ENCODE assay signal across 3 cellular contexts in the genomic region with DNA sequence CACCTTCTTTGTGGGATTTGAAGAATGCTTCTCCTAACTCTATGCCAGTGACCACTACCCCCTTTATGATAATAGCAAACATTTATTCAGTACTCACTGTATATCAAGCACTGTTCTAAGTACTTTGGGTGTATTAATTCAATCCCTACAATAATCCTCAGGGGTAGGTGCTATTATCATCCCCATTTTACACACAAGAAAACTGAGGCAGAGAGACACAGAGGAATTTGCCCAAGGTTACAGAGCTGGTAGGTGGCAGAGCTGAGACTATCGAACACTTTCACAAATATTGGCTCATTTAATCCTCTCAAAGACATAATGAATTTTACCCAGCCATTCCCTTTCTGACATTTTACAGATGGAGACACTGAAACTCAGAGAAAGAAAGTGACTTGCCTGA.
TF ChIP-seq lines count a peak whose summit lies in the region.

No MANE protein-coding gene starts in this region.

TF ChIP-seq in HepG2, 621 proteins besides CTCF, POLR2A, EP300 and RAD21:
- TF ChIP-seq SOX5 (CRISPR knock-in tag; IDR thresholded peaks at IDR 0.05; ENCODE audit: borderline replicate concordance) (no peak), ZNF629 (CRISPR knock-in tag; conservative IDR thresholded peaks at IDR 0.05) (peak; percentile 65)

TF ChIP-seq in GM23338, 12 proteins besides CTCF, POLR2A, EP300 and RAD21 (continues in another document):
- TF ChIP-seq NANOG (IDR thresholded peaks at IDR 0.05; ENCODE audit: borderline replicate concordance) (no peak), EZH2 (IDR thresholded peaks at IDR 0.05; ENCODE audit: low read depth, unreplicated experiment) (no peak), JUNB (IDR thresholded peaks at IDR 0.05; ENCODE audit: unreplicated experiment) (no peak), EZH2phosphoT487 (IDR thresholded peaks at IDR 0.05; ENCODE audit: unreplicated experiment) (no peak), ZNF331 (CRISPR knock-in tag; IDR thresholded peaks at IDR 0.05; ENCODE audit: low read depth) (no peak), ZNF114 (CRISPR knock-in tag; IDR thresholded peaks at IDR 0.05) (no peak), STAT1 (IDR thresholded peaks at IDR 0.05; ENCODE audit: unreplicated experiment) (no peak), CREB1 (CRISPR knock-in tag; IDR thresholded peaks at IDR 0.05; ENCODE audit: low read depth) (no peak)
- TF ChIP-seq, protein P1, sequence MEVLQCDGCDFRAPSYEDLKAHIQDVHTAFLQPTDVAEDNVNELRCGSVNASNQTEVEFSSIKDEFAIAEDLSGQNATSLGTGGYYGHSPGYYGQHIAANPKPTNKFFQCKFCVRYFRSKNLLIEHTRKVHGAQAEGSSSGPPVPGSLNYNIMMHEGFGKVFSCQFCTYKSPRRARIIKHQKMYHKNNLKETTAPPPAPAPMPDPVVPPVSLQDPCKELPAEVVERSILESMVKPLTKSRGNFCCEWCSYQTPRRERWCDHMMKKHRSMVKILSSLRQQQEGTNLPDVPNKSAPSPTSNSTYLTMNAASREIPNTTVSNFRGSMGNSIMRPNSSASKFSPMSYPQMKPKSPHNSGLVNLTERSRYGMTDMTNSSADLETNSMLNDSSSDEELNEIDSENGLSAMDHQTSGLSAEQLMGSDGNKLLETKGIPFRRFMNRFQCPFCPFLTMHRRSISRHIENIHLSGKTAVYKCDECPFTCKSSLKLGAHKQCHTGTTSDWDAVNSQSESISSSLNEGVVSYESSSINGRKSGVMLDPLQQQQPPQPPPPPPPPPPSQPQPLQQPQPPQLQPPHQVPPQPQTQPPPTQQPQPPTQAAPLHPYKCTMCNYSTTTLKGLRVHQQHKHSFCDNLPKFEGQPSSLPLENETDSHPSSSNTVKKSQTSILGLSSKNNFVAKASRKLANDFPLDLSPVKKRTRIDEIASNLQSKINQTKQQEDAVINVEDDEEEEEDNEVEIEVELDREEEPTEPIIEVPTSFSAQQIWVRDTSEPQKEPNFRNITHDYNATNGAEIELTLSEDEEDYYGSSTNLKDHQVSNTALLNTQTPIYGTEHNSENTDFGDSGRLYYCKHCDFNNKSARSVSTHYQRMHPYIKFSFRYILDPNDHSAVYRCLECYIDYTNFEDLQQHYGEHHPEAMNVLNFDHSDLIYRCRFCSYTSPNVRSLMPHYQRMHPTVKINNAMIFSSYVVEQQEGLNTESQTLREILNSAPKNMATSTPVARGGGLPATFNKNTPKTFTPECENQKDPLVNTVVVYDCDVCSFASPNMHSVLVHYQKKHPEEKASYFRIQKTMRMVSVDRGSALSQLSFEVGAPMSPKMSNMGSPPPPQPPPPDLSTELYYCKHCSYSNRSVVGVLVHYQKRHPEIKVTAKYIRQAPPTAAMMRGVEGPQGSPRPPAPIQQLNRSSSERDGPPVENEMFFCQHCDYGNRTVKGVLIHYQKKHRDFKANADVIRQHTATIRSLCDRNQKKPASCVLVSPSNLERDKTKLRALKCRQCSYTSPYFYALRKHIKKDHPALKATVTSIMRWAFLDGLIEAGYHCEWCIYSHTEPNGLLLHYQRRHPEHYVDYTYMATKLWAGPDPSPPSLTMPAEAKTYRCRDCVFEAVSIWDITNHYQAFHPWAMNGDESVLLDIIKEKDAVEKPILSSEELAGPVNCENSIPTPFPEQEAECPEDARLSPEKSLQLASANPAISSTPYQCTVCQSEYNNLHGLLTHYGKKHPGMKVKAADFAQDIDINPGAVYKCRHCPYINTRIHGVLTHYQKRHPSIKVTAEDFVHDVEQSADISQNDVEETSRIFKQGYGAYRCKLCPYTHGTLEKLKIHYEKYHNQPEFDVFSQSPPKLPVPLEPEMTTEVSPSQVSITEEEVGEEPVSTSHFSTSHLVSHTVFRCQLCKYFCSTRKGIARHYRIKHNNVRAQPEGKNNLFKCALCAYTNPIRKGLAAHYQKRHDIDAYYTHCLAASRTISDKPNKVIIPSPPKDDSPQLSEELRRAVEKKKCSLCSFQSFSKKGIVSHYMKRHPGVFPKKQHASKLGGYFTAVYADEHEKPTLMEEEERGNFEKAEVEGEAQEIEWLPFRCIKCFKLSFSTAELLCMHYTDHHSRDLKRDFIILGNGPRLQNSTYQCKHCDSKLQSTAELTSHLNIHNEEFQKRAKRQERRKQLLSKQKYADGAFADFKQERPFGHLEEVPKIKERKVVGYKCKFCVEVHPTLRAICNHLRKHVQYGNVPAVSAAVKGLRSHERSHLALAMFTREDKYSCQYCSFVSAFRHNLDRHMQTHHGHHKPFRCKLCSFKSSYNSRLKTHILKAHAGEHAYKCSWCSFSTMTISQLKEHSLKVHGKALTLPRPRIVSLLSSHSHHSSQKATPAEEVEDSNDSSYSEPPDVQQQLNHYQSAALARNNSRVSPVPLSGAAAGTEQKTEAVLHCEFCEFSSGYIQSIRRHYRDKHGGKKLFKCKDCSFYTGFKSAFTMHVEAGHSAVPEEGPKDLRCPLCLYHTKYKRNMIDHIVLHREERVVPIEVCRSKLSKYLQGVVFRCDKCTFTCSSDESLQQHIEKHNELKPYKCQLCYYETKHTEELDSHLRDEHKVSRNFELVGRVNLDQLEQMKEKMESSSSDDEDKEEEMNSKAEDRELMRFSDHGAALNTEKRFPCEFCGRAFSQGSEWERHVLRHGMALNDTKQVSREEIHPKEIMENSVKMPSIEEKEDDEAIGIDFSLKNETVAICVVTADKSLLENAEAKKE (CRISPR knock-in tag; IDR thresholded peaks at IDR 0.05), result no peak
- TF ChIP-seq, protein P2, sequence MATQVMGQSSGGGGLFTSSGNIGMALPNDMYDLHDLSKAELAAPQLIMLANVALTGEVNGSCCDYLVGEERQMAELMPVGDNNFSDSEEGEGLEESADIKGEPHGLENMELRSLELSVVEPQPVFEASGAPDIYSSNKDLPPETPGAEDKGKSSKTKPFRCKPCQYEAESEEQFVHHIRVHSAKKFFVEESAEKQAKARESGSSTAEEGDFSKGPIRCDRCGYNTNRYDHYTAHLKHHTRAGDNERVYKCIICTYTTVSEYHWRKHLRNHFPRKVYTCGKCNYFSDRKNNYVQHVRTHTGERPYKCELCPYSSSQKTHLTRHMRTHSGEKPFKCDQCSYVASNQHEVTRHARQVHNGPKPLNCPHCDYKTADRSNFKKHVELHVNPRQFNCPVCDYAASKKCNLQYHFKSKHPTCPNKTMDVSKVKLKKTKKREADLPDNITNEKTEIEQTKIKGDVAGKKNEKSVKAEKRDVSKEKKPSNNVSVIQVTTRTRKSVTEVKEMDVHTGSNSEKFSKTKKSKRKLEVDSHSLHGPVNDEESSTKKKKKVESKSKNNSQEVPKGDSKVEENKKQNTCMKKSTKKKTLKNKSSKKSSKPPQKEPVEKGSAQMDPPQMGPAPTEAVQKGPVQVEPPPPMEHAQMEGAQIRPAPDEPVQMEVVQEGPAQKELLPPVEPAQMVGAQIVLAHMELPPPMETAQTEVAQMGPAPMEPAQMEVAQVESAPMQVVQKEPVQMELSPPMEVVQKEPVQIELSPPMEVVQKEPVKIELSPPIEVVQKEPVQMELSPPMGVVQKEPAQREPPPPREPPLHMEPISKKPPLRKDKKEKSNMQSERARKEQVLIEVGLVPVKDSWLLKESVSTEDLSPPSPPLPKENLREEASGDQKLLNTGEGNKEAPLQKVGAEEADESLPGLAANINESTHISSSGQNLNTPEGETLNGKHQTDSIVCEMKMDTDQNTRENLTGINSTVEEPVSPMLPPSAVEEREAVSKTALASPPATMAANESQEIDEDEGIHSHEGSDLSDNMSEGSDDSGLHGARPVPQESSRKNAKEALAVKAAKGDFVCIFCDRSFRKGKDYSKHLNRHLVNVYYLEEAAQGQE (IDR thresholded peaks at IDR 0.05; ENCODE audit: unreplicated experiment), result no peak

TF ChIP-seq in K562, 482 proteins besides CTCF, POLR2A, EP300 and RAD21:
- TF ChIP-seq RBM25 (IDR thresholded peaks at IDR 0.05; ENCODE audit: low read depth, low read length, severe bottlenecking) (peak; percentile 78), BCOR (IDR thresholded peaks at IDR 0.05) (0 out of 2 replicates have a peak, but pooled peaks have one; percentile 34)
- TF ChIP-seq, protein P3, sequence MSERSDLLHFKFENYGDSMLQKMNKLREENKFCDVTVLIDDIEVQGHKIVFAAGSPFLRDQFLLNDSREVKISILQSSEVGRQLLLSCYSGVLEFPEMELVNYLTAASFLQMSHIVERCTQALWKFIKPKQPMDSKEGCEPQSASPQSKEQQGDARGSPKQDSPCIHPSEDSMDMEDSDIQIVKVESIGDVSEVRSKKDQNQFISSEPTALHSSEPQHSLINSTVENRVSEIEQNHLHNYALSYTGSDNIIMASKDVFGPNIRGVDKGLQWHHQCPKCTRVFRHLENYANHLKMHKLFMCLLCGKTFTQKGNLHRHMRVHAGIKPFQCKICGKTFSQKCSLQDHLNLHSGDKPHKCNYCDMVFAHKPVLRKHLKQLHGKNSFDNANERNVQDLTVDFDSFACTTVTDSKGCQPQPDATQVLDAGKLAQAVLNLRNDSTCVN (CRISPR knock-in tag; IDR thresholded peaks at IDR 0.05), result no peak
- TF ChIP-seq, protein P4, sequence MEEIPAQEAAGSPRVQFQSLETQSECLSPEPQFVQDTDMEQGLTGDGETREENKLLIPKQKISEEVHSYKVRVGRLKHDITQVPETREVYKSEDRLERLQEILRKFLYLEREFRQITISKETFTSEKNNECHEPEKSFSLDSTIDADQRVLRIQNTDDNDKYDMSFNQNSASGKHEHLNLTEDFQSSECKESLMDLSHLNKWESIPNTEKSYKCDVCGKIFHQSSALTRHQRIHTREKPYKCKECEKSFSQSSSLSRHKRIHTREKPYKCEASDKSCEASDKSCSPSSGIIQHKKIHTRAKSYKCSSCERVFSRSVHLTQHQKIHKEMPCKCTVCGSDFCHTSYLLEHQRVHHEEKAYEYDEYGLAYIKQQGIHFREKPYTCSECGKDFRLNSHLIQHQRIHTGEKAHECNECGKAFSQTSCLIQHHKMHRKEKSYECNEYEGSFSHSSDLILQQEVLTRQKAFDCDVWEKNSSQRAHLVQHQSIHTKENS (CRISPR knock-in tag; IDR thresholded peaks at IDR 0.05), result no peak
TF ChIP-seq in K562: peak in this region for 2.
